ENCODE assay signal across 22 cellular contexts in genomic region chr11:79390923-79391322, GRCh38. TPM values are rescaled to one million over a fixed set of nuclear protein-coding genes. Genes with fewer than 3 reads are reported as not detected.
"Had no signal": no experiment of that assay in that cellular context is flagged by ENCODE, and none has a peak within 500 bp of the region (broad histone marks: within the 10 kb centered on the region; RNA-seq: fewer than 3 reads in every experiment).

No MANE protein-coding gene starts in this region.

- H3K4me1 ChIP-seq: left lung, tibial artery had no signal

- ATAC-seq: activated naive CD4-positive, alpha-beta T cell treated with anti-CD3 and anti-CD28 coated beads, Interleukin-2, amount 50 U/mL, for 72 hours; left lung; naive thymus-derived CD4-positive, alpha-beta T cell; sciatic nerve had no signal

- H3K4me3 Mint-ChIP-seq: activated B cell treated with CpG ODN at 0.5 μM for 24 hours; activated CD4-positive, alpha-beta memory T cell treated with anti-CD3 and anti-CD28 coated beads for 36 hours; activated T-helper 1 cell treated with anti-CD3 and anti-CD28 coated beads, Interleukin-12 subunit alpha, Interleukin-12 subunit beta, Interleukin-2, Interleukin-4 antibody, amounts not matched to agents 30 ng/mL and 10 ng/mL and 1 ng/mL, durations not matched to agents 14 hours and 24 hours and 36 hours; dendritic cell treated with granulocyte-macrophage colony-stimulating factor and Interleukin-4, amounts not matched to agents 40 ng/mL and 50 ng/mL, for 4 days; naive thymus-derived CD4-positive, alpha-beta T cell; neural progenitor cell; stimulated activated naive B cell treated with anti-CD40 and anti-IgM and Interleukin-4, amounts not matched to agents 10 μg/mL and 1 μg/mL and 100 μg/mL, for 72 hours; T-helper 2 cell treated with Interferon-gamma antibody and Interleukin-4, amounts not matched to agents 5 μg/mL and 100 μg/mL, for 36 hours had no signal

- H3K27me3 ChIP-seq: esophagus muscularis mucosa, neural progenitor cell, tibial artery had no signal

- H3K9me3 ChIP-seq: esophagus muscularis mucosa, left lung, spleen, tibial artery had no signal

- DNase-seq: activated B cell treated with CpG ODN at 0.5 μM for 24 hours; activated CD4-positive, alpha-beta memory T cell treated with anti-CD3 and anti-CD28 coated beads for 36 hours; activated CD4-positive, alpha-beta T cell treated with anti-CD3 and anti-CD28 coated beads for 4 hours; activated gamma-delta T cell treated with Interleukin-2 at 50 U/mL for 16 hours; activated T-cell treated with anti-CD3 and anti-CD28 coated beads for 4 hours; effector CD8-positive, alpha-beta T cell; foreskin fibroblast; hypothalamus; kidney; left lung; naive thymus-derived CD4-positive, alpha-beta T cell; spleen; stimulated activated naive B cell treated with anti-CD40 and anti-IgM and Interleukin-4, amounts not matched to agents 10 μg/mL and 1 μg/mL and 100 μg/mL, for 72 hours; tibial artery had no signal

- H3K27me3 Mint-ChIP-seq: activated CD4-positive, alpha-beta memory T cell treated with anti-CD3 and anti-CD28 coated beads for 36 hours; progenitor cell of endocrine pancreas had no signal

- H2AFZ ChIP-seq: neural progenitor cell had no signal

- H3K27ac ChIP-seq: esophagus muscularis mucosa, left lung, neural progenitor cell, spleen, tibial artery had no signal

- H3K27ac Mint-ChIP-seq: activated B cell treated with CpG ODN at 0.5 μM for 24 hours; activated CD4-positive, alpha-beta memory T cell treated with anti-CD3 and anti-CD28 coated beads for 36 hours; activated naive CD4-positive, alpha-beta T cell treated with anti-CD3 and anti-CD28 coated beads, Interleukin-2, amount 50 U/mL, for 72 hours; activated T-helper 1 cell treated with anti-CD3 and anti-CD28 coated beads, Interleukin-12 subunit alpha, Interleukin-12 subunit beta, Interleukin-2, Interleukin-4 antibody, amounts not matched to agents 30 ng/mL and 10 ng/mL and 1 ng/mL, durations not matched to agents 14 hours and 24 hours and 36 hours; dendritic cell treated with granulocyte-macrophage colony-stimulating factor and Interleukin-4, amounts not matched to agents 40 ng/mL and 50 ng/mL, for 4 days; naive thymus-derived CD4-positive, alpha-beta T cell; neural progenitor cell; progenitor cell of endocrine pancreas; stimulated activated naive B cell treated with anti-CD40 and anti-IgM and Interleukin-4, amounts not matched to agents 10 μg/mL and 1 μg/mL and 100 μg/mL, for 72 hours; T-helper 2 cell treated with Interferon-gamma antibody and Interleukin-4, amounts not matched to agents 5 μg/mL and 100 μg/mL, for 36 hours had no signal

- H3K9me3 Mint-ChIP-seq: activated B cell treated with CpG ODN at 0.5 μM for 24 hours; activated CD4-positive, alpha-beta memory T cell treated with anti-CD3 and anti-CD28 coated beads for 36 hours; activated T-helper 1 cell treated with anti-CD3 and anti-CD28 coated beads, Interleukin-12 subunit alpha, Interleukin-12 subunit beta, Interleukin-2, Interleukin-4 antibody, amounts not matched to agents 30 ng/mL and 10 ng/mL and 1 ng/mL, durations not matched to agents 14 hours and 24 hours and 36 hours; dendritic cell treated with granulocyte-macrophage colony-stimulating factor and Interleukin-4, amounts not matched to agents 40 ng/mL and 50 ng/mL, for 4 days; neural progenitor cell; T-helper 2 cell treated with Interferon-gamma antibody and Interleukin-4, amounts not matched to agents 5 μg/mL and 100 μg/mL, for 36 hours had no signal

- H3K4me2 ChIP-seq: neural progenitor cell had no signal

- H3K36me3 ChIP-seq: esophagus muscularis mucosa, left lung, neural progenitor cell, spleen, tibial artery had no signal

- H3K4me3 ChIP-seq: esophagus muscularis mucosa, left lung, neural progenitor cell, spleen, tibial artery had no signal

- H3K9ac ChIP-seq: neural progenitor cell had no signal

- H3K36me3 Mint-ChIP-seq: activated CD4-positive, alpha-beta memory T cell treated with anti-CD3 and anti-CD28 coated beads for 36 hours; activated naive CD4-positive, alpha-beta T cell treated with anti-CD3 and anti-CD28 coated beads, Interleukin-2, amount 50 U/mL, for 72 hours; naive thymus-derived CD4-positive, alpha-beta T cell; stimulated activated naive B cell treated with anti-CD40 and anti-IgM and Interleukin-4, amounts not matched to agents 10 μg/mL and 1 μg/mL and 100 μg/mL, for 72 hours had no signal

RNA-seq across cellular contexts. Expression of gene TENM4, which starts 49.9 kb away (rescaled TPM):
- total RNA-seq: activated CD4-positive, alpha-beta memory T cell treated with anti-CD3 and anti-CD28 coated beads for 36 hours; activated naive CD4-positive, alpha-beta T cell treated with anti-CD3 and anti-CD28 coated beads, Interleukin-2, amount 50 U/mL, for 72 hours had no signal
- polyA plus RNA-seq: naive thymus-derived CD4-positive, alpha-beta T cell had no signal
